ENCODE assay signal across 11 cellular contexts in genomic region chr22:23749747-23750373, GRCh38. TPM values are rescaled to one million over a fixed set of nuclear protein-coding genes. Genes with fewer than 3 reads are reported as not detected.
DNase-seq lines count a peak whose midpoint lies in the region; ATAC-seq and TF ChIP-seq lines count a peak whose summit lies in the region.
"Had no signal": no experiment of that assay in that cellular context is flagged by ENCODE, and none has a peak within 500 bp of the region (broad histone marks: within the 10 kb centered on the region; RNA-seq: fewer than 3 reads in every experiment).

No MANE protein-coding gene starts in this region.

- peaks cover 3% of the 10 kb centered on the region for H3K9me3 Mint-ChIP-seq in activated T-helper 1 cell treated with anti-CD3 and anti-CD28 coated beads, Interleukin-12 subunit alpha, Interleukin-12 subunit beta, Interleukin-2, Interleukin-4 antibody, amounts not matched to agents 30 ng/mL and 10 ng/mL and 1 ng/mL, durations not matched to agents 14 hours and 24 hours and 36 hours
- H3K9me3 Mint-ChIP-seq: stimulated activated naive B cell treated with anti-CD40 and anti-IgM and Interleukin-4, amounts not matched to agents 10 μg/mL and 1 μg/mL and 100 μg/mL, for 72 hours had no signal

- DNase-seq in cardiac muscle cell (ENCODE audit: low read depth in 1 of 2, low spot score in 1 of 2) = peak in 1 of 2 donors; percentile 38
- DNase-seq in Right ventricle myocardium superior = no peak
- no peak for DNase-seq in activated T-helper 1 cell treated with anti-CD3 and anti-CD28 coated beads, Interleukin-12 subunit alpha, Interleukin-12 subunit beta, Interleukin-2, Interleukin-4 antibody, amounts not matched to agents 30 ng/mL and 10 ng/mL and 1 ng/mL, durations not matched to agents 14 hours and 24 hours and 36 hours (ENCODE audit: low spot score)
- no peak for DNase-seq in uterus
- DNase-seq: NCI-H146; stimulated activated naive B cell treated with anti-CD40 and anti-IgM and Interleukin-4, amounts not matched to agents 10 μg/mL and 1 μg/mL and 100 μg/mL, for 72 hours had no signal

- ATAC-seq in Right ventricle myocardium superior (ENCODE audit: poor library complexity) (no peak), HG02642 (IDR thresholded peaks at IDR 0.05; ENCODE audit: poor library complexity, unreplicated experiment) (no peak), GM21360 (IDR thresholded peaks at IDR 0.05; ENCODE audit: unreplicated experiment) (no peak), GM18858 (IDR thresholded peaks at IDR 0.05; ENCODE audit: unreplicated experiment) (no peak)

- no peak overlapping the region for H3K27ac Mint-ChIP-seq in activated T-helper 1 cell treated with anti-CD3 and anti-CD28 coated beads, Interleukin-12 subunit alpha, Interleukin-12 subunit beta, Interleukin-2, Interleukin-4 antibody, amounts not matched to agents 30 ng/mL and 10 ng/mL and 1 ng/mL, durations not matched to agents 14 hours and 24 hours and 36 hours

- peak overlapping the region; percentile 85 for H3K4me3 Mint-ChIP-seq in activated T-helper 1 cell treated with anti-CD3 and anti-CD28 coated beads, Interleukin-12 subunit alpha, Interleukin-12 subunit beta, Interleukin-2, Interleukin-4 antibody, amounts not matched to agents 30 ng/mL and 10 ng/mL and 1 ng/mL, durations not matched to agents 14 hours and 24 hours and 36 hours

- peaks cover 12% of the 10 kb centered on the region for H3K4me1 Mint-ChIP-seq in activated T-helper 1 cell treated with anti-CD3 and anti-CD28 coated beads, Interleukin-12 subunit alpha, Interleukin-12 subunit beta, Interleukin-2, Interleukin-4 antibody, amounts not matched to agents 30 ng/mL and 10 ng/mL and 1 ng/mL, durations not matched to agents 14 hours and 24 hours and 36 hours (ENCODE audit: low read depth)

- peaks cover 7% of the 10 kb centered on the region for H3K27me3 Mint-ChIP-seq in activated T-helper 1 cell treated with anti-CD3 and anti-CD28 coated beads, Interleukin-12 subunit alpha, Interleukin-12 subunit beta, Interleukin-2, Interleukin-4 antibody, amounts not matched to agents 30 ng/mL and 10 ng/mL and 1 ng/mL, durations not matched to agents 14 hours and 24 hours and 36 hours (ENCODE audit: insufficient read depth)
- H3K27me3 Mint-ChIP-seq: stimulated activated naive B cell treated with anti-CD40 and anti-IgM and Interleukin-4, amounts not matched to agents 10 μg/mL and 1 μg/mL and 100 μg/mL, for 72 hours had no signal

- peaks cover 9% of the 10 kb centered on the region for H3K36me3 Mint-ChIP-seq in activated T-helper 1 cell treated with anti-CD3 and anti-CD28 coated beads, Interleukin-12 subunit alpha, Interleukin-12 subunit beta, Interleukin-2, Interleukin-4 antibody, amounts not matched to agents 30 ng/mL and 10 ng/mL and 1 ng/mL, durations not matched to agents 14 hours and 24 hours and 36 hours (ENCODE audit: low read depth)

- H3K27me3 ChIP-seq in cardiac muscle cell = no peaks in the 10 kb centered on the region
- H3K27me3 ChIP-seq in uterus = no peaks in the 10 kb centered on the region

- no peak for TF ChIP-seq CTCF in cardiac muscle cell (IDR thresholded peaks at IDR 0.05; ENCODE audit: low read depth, low read length)
- no peak for TF ChIP-seq CTCF in uterus (IDR thresholded peaks at IDR 0.05)

- H3K36me3 ChIP-seq in cardiac muscle cell (no peaks in the 10 kb centered on the region), uterus (no peaks in the 10 kb centered on the region)

- H3K27ac ChIP-seq in cardiac muscle cell (no peak overlapping the region), uterus (peak overlapping the region in 1 of 2 donors; percentile 79)

- intact Hi-C loops in Right ventricle myocardium superior (cut with DNase I) (no loop called here), uterus (cut with DNase I; ENCODE audit: low total_unique reads) (no loop called here)
- intact Hi-C loops in activated T-helper 1 cell treated with anti-CD3 and anti-CD28 coated beads, Interleukin-12 subunit alpha, Interleukin-12 subunit beta, Interleukin-2, Interleukin-4 antibody, amounts not matched to agents 30 ng/mL and 10 ng/mL and 1 ng/mL, durations not matched to agents 14 hours and 24 hours and 36 hours (cut with micrococcal nuclease) = loop anchor here (5.0 kb wide), 1 partner anchor 37 kb away; the partner anchor contains the start of gene SMARCB1

- H3K9me3 ChIP-seq in cardiac muscle cell (ENCODE audit: low read depth) (no peaks in the 10 kb centered on the region), iPS-18c (ENCODE audit: control insufficient read depth, insufficient read depth, low read length) (peaks cover 2% of the 10 kb centered on the region), uterus (no peaks in the 10 kb centered on the region)

- peak overlapping the region; percentile 87 for H3K4me3 ChIP-seq in cardiac muscle cell
- H3K4me3 ChIP-seq in iPS-18c (ENCODE audit: insufficient read depth, low read depth, low read length) = peak overlapping the region; percentile 17; the same call in 1 of the 2 replicates
- H3K4me3 ChIP-seq in uterus = peak overlapping the region; percentile 54 to 90

- H3K4me1 ChIP-seq in cardiac muscle cell (ENCODE audit: low read depth) = peaks cover 7% of the 10 kb centered on the region
- no peaks in the 10 kb centered on the region for H3K4me1 ChIP-seq in uterus

- no peak for TF ChIP-seq POLR2A in uterus (IDR thresholded peaks at IDR 0.05)

RNA-seq across cellular contexts. Expression of gene ZNF70, which starts 1.1 kb away (rescaled TPM):
- total RNA-seq in cardiac muscle cell (6.4 and 8.4 TPM in 2 replicates), Right ventricle myocardium superior (2.8 TPM), uterus (10 to 100 TPM in 1 of 4 donors, 1 to 10 TPM in 3; 3.6 to 13.8 (median 6.2) TPM)
- polyA plus RNA-seq in cardiac muscle cell = 2.3 TPM in 2 replicates
- 2.1 and 2.2 TPM in 2 replicates for total RNA-seq in activated T-helper 1 cell treated with anti-CD3 and anti-CD28 coated beads, Interleukin-12 subunit alpha, Interleukin-12 subunit beta, Interleukin-2, Interleukin-4 antibody, amounts not matched to agents 30 ng/mL and 10 ng/mL and 1 ng/mL, durations not matched to agents 14 hours and 24 hours and 36 hours

RNA-seq across cellular contexts. Expression of gene VPREB3, which starts 4.4 kb away (rescaled TPM):
- total RNA-seq in cardiac muscle cell = 1.1 and 2.5 TPM in 2 replicates
- polyA plus RNA-seq in cardiac muscle cell = 3.2 and 3.5 TPM in 2 replicates
- 0.51 TPM for total RNA-seq in Right ventricle myocardium superior
- not detected in 2 replicates for total RNA-seq in activated T-helper 1 cell treated with anti-CD3 and anti-CD28 coated beads, Interleukin-12 subunit alpha, Interleukin-12 subunit beta, Interleukin-2, Interleukin-4 antibody, amounts not matched to agents 30 ng/mL and 10 ng/mL and 1 ng/mL, durations not matched to agents 14 hours and 24 hours and 36 hours
- total RNA-seq in uterus = not detected
- total RNA-seq: frontal cortex had no signal

RNA-seq across cellular contexts. Expression of gene C22orf15, which starts 12.9 kb away (rescaled TPM):
- 0.07 TPM in 1 of 2 replicates, not detected in the other for total RNA-seq in cardiac muscle cell
- 0.27 and 0.91 TPM in 2 replicates for polyA plus RNA-seq in cardiac muscle cell
- not detected for total RNA-seq in Right ventricle myocardium superior
- 0.29 and 0.49 TPM in 2 replicates for total RNA-seq in activated T-helper 1 cell treated with anti-CD3 and anti-CD28 coated beads, Interleukin-12 subunit alpha, Interleukin-12 subunit beta, Interleukin-2, Interleukin-4 antibody, amounts not matched to agents 30 ng/mL and 10 ng/mL and 1 ng/mL, durations not matched to agents 14 hours and 24 hours and 36 hours
- total RNA-seq in uterus = under 1 TPM in 2 of 4 donors, not detected in 2; 0.41 to 0.55 TPM
- total RNA-seq: frontal cortex had no signal

RNA-seq across cellular contexts. Expression of gene CHCHD10, which starts 17.9 kb away (rescaled TPM):
- total RNA-seq in cardiac muscle cell = 77.5 and 216 TPM in 2 replicates
- polyA plus RNA-seq in cardiac muscle cell = 274 and 324 TPM in 2 replicates
- total RNA-seq in Right ventricle myocardium superior = 1,600 TPM
- 89.1 and 96.4 TPM in 2 replicates for total RNA-seq in activated T-helper 1 cell treated with anti-CD3 and anti-CD28 coated beads, Interleukin-12 subunit alpha, Interleukin-12 subunit beta, Interleukin-2, Interleukin-4 antibody, amounts not matched to agents 30 ng/mL and 10 ng/mL and 1 ng/mL, durations not matched to agents 14 hours and 24 hours and 36 hours
- total RNA-seq in uterus = 10 to 100 TPM in 1 of 4 donors, under 1 TPM in 1, not detected in 2; 0.88 to 21.0 TPM

RNA-seq across cellular contexts. Expression of gene MMP11, which starts 22.8 kb away (rescaled TPM):
- total RNA-seq in cardiac muscle cell (38.2 and 71.2 TPM in 2 replicates), Right ventricle myocardium superior (25.3 TPM), uterus (10 to 100 TPM in 1 of 4 donors, 1 to 10 TPM in 2, not detected in 1; 7.6 to 35.8 (median 8.7) TPM)
- 39.0 and 61.1 TPM in 2 replicates for polyA plus RNA-seq in cardiac muscle cell
- total RNA-seq in activated T-helper 1 cell treated with anti-CD3 and anti-CD28 coated beads, Interleukin-12 subunit alpha, Interleukin-12 subunit beta, Interleukin-2, Interleukin-4 antibody, amounts not matched to agents 30 ng/mL and 10 ng/mL and 1 ng/mL, durations not matched to agents 14 hours and 24 hours and 36 hours = 0.34 and 0.69 TPM in 2 replicates

Comparison
In these comparisons a context has a peak if more than half of its experiments do, and no peak if none do; other contexts are left out.
1. H3K4me3 ChIP-seq: peak in every context shown above with its lines; median percentile 87 in cardiac muscle cell; 72 in uterus; 17 in iPS-18c.